ENCODE assay signal across 29 cellular contexts in the genomic region with DNA sequence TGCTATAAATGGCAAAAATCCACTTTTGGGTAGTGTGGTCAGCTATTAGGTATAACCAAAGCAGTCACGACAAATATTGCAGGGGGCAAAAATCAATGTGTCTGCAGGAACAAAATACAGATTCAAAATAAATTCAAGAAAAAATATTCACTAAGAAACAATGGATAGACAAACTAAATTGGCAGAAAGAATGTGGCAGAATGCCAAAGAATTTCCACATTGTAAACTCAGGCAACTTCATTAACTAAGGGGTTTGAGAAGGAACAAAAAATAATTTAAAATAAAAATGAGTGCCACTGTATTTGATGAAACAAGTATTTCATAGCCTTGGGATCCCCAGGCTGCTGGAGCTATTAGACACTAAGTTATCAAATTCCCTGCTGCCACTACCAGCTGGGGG.
DNase-seq lines count a peak whose midpoint lies in the region; ATAC-seq and TF ChIP-seq lines count a peak whose summit lies in the region.
"Had no signal": no experiment of that assay in that cellular context is flagged by ENCODE, and none has a peak within 500 bp of the region (broad histone marks: within the 10 kb centered on the region; RNA-seq: fewer than 3 reads in every experiment).

No MANE protein-coding gene starts in this region.

- TF ChIP-seq CTCF in MCF 10A (IDR thresholded peaks at IDR 0.05; ENCODE audit: unreplicated experiment): no peak
- TF ChIP-seq CTCF in breast epithelium (IDR thresholded peaks at IDR 0.05): no peak
- TF ChIP-seq CTCF in retinal pigment epithelial cell (conservative IDR thresholded peaks at IDR 0.05; ENCODE audit: low read depth, low read length): no peak

- H3K4me1 ChIP-seq in breast epithelium: no peaks in the 10 kb centered on the region
- H3K4me1 ChIP-seq in HAP-1: peaks cover 12% of the 10 kb centered on the region
- H3K4me1 ChIP-seq: BLaER1, parathyroid adenoma, Peyer's patch, right lobe of liver had no signal

- H3K4me3 ChIP-seq in breast epithelium (no peak overlapping the region), retinal pigment epithelial cell (ENCODE audit: low read length) (no peak overlapping the region), HAP-1 (no peak overlapping the region)
- H3K4me3 ChIP-seq: BLaER1, GM12878, hepatocyte, Peyer's patch, right lobe of liver, thoracic aorta had no signal

- H3K4me3 Mint-ChIP-seq in MCF 10A (ENCODE audit: unreplicated experiment): no peak overlapping the region
- H3K4me3 Mint-ChIP-seq in activated naive CD8-positive, alpha-beta T cell treated with anti-CD3 and anti-CD28 coated beads, Interleukin-2, amount 50 U/mL, for 24 hours: no peak overlapping the region
- H3K4me3 Mint-ChIP-seq: activated CD4-positive, alpha-beta memory T cell treated with anti-CD3 and anti-CD28 coated beads for 36 hours; activated naive CD8-positive, alpha-beta T cell treated with anti-CD3 and anti-CD28 coated beads for 36 hours; H9; immature natural killer cell; nephron progenitor cell had no signal

- BruUV-seq in MCF 10A (replicated peaks; lab: Mats Ljungman, UMichigan): no TSS peak

- H3K27ac ChIP-seq in breast epithelium: no peak overlapping the region
- H3K27ac ChIP-seq: BLaER1, hepatocyte, HL-60, parathyroid adenoma, Peyer's patch, right lobe of liver, thoracic aorta had no signal

- DNase-seq in MCF 10A (ENCODE audit: unreplicated experiment) (peak; percentile 22), breast epithelium (ENCODE audit: low spot score in 2 of 2) (no peak), amniotic epithelial cell (ENCODE audit: low read depth) (peak; percentile 36), fibroblast of peridontal ligament (ENCODE audit: extremely low read depth) (peak; percentile 66), retinal pigment epithelial cell (ENCODE audit: low read depth) (peak; percentile 44), NCI-H2227 (lab: John Stamatoyannopoulos, UW; ENCODE audit: unreplicated experiment) (no peak), HAP-1 (ENCODE audit: low spot score in 2 of 2) (no peak)
- no peak for DNase-seq in activated naive CD8-positive, alpha-beta T cell treated with anti-CD3 and anti-CD28 coated beads, Interleukin-2, amount 50 U/mL, for 24 hours
- DNase-seq: activated CD4-positive, alpha-beta memory T cell treated with anti-CD3 and anti-CD28 coated beads for 36 hours; activated effector memory CD4-positive, alpha-beta T cell treated with Interleukin-2 at 50 U/mL for 16 hours; activated naive CD8-positive, alpha-beta T cell treated with anti-CD3 and anti-CD28 coated beads for 36 hours; DND-41; H9; immature natural killer cell; left ventricle myocardium superior; NCI-H1092 treated with DMSO at 0.1 percent for 48 hours; NCI-H1930; NCI-H524; nephron progenitor cell; Peyer's patch; right lobe of liver; SIG-M5; stimulated activated naive CD8-positive, alpha-beta T cell treated with anti-CD3 and anti-CD28 coated beads, Interleukin-15, Interleukin-2, amounts not matched to agents 100 U/mL and 50 U/mL, for 24 hours had no signal

- H3K4me1 Mint-ChIP-seq in MCF 10A (ENCODE audit: insufficient read depth, unreplicated experiment): no peaks in the 10 kb centered on the region
- H3K4me1 Mint-ChIP-seq in activated naive CD8-positive, alpha-beta T cell treated with anti-CD3 and anti-CD28 coated beads, Interleukin-2, amount 50 U/mL, for 24 hours: peaks cover 2% of the 10 kb centered on the region

- in situ Hi-C loops in HAP-1 (cut with MboI; ENCODE audit: low sequenced_read_pairs): no loop called here

- peaks cover 10% of the 10 kb centered on the region for H3K36me3 Mint-ChIP-seq in MCF 10A (ENCODE audit: insufficient read depth, unreplicated experiment)
- peaks cover 13% of the 10 kb centered on the region for H3K36me3 Mint-ChIP-seq in activated naive CD8-positive, alpha-beta T cell treated with anti-CD3 and anti-CD28 coated beads, Interleukin-2, amount 50 U/mL, for 24 hours (ENCODE audit: low read depth)

- no peaks in the 10 kb centered on the region for H3K27me3 ChIP-seq in breast epithelium
- no peaks in the 10 kb centered on the region for H3K27me3 ChIP-seq in HAP-1 (ENCODE audit: low read depth)
- H3K27me3 ChIP-seq: BLaER1, hepatocyte, Peyer's patch, right lobe of liver had no signal

- H3K9me3 Mint-ChIP-seq in MCF 10A (ENCODE audit: unreplicated experiment): no peaks in the 10 kb centered on the region
- H3K9me3 Mint-ChIP-seq in activated naive CD8-positive, alpha-beta T cell treated with anti-CD3 and anti-CD28 coated beads, Interleukin-2, amount 50 U/mL, for 24 hours: no peaks in the 10 kb centered on the region
- H3K9me3 Mint-ChIP-seq: activated CD4-positive, alpha-beta memory T cell treated with anti-CD3 and anti-CD28 coated beads for 36 hours; activated naive CD8-positive, alpha-beta T cell treated with anti-CD3 and anti-CD28 coated beads for 36 hours; H9; immature natural killer cell; nephron progenitor cell had no signal

- no peaks in the 10 kb centered on the region for H3K27me3 Mint-ChIP-seq in MCF 10A (ENCODE audit: insufficient read depth, unreplicated experiment)
- no peaks in the 10 kb centered on the region for H3K27me3 Mint-ChIP-seq in activated naive CD8-positive, alpha-beta T cell treated with anti-CD3 and anti-CD28 coated beads, Interleukin-2, amount 50 U/mL, for 24 hours
- H3K27me3 Mint-ChIP-seq: activated CD4-positive, alpha-beta memory T cell treated with anti-CD3 and anti-CD28 coated beads for 36 hours; activated naive CD8-positive, alpha-beta T cell treated with anti-CD3 and anti-CD28 coated beads for 36 hours had no signal

- H3K9me3 ChIP-seq in breast epithelium (no peaks in the 10 kb centered on the region), HAP-1 (no peaks in the 10 kb centered on the region)
- H3K9me3 ChIP-seq: BLaER1, Peyer's patch, right lobe of liver, thoracic aorta had no signal

- H3K36me3 ChIP-seq in breast epithelium (no peaks in the 10 kb centered on the region), HAP-1 (replicated peaks) (no peaks in the 10 kb centered on the region; the same call in 1 of the 2 replicates)
- H3K36me3 ChIP-seq: Peyer's patch, right lobe of liver, thoracic aorta had no signal

- intact Hi-C loops in MCF 10A (cut with micrococcal nuclease): no loop called here
- intact Hi-C loops in breast epithelium (cut with DNase I; ENCODE audit: low total_unique reads): no loop called here

- POLR2A ChIA-PET in MCF 10A (lab: Yijun Ruan, JAX): no interaction called here

- CTCF ChIA-PET in MCF 10A (lab: Yijun Ruan, JAX): no interaction called here

- TF ChIP-seq POLR2A in breast epithelium (IDR thresholded peaks at IDR 0.05): no peak

- H3K27ac Mint-ChIP-seq in MCF 10A (ENCODE audit: low read depth, unreplicated experiment): no peak overlapping the region
- H3K27ac Mint-ChIP-seq in activated naive CD8-positive, alpha-beta T cell treated with anti-CD3 and anti-CD28 coated beads, Interleukin-2, amount 50 U/mL, for 24 hours: no peak overlapping the region
- H3K27ac Mint-ChIP-seq: activated CD4-positive, alpha-beta memory T cell treated with anti-CD3 and anti-CD28 coated beads for 36 hours; activated naive CD8-positive, alpha-beta T cell treated with anti-CD3 and anti-CD28 coated beads for 36 hours; H9; immature natural killer cell; nephron progenitor cell had no signal

- ATAC-seq in activated naive CD8-positive, alpha-beta T cell treated with anti-CD3 and anti-CD28 coated beads, Interleukin-2, amount 50 U/mL, for 24 hours: no peak
- ATAC-seq: GM12878; right lobe of liver; stimulated activated naive CD8-positive, alpha-beta T cell treated with anti-CD3 and anti-CD28 coated beads, Interleukin-15, Interleukin-2, amounts not matched to agents 100 U/mL and 50 U/mL, for 24 hours had no signal

Comparison
In these comparisons a context has a peak if more than half of its experiments do, and no peak if none do; other contexts are left out.
1. DNase-seq: peak in MCF 10A (single experiment), amniotic epithelial cell (single experiment), fibroblast of peridontal ligament (single experiment) and retinal pigment epithelial cell (single experiment); none in breast epithelium (0 of 2), NCI-H2227 (single experiment), HAP-1 (0 of 2) and activated naive CD8-positive, alpha-beta T cell treated with anti-CD3 and anti-CD28 coated beads, Interleukin-2, amount 50 U/mL, for 24 hours (single experiment).